Comparison of ENCODE assay signal across 17 cellular contexts in the genomic region with DNA sequence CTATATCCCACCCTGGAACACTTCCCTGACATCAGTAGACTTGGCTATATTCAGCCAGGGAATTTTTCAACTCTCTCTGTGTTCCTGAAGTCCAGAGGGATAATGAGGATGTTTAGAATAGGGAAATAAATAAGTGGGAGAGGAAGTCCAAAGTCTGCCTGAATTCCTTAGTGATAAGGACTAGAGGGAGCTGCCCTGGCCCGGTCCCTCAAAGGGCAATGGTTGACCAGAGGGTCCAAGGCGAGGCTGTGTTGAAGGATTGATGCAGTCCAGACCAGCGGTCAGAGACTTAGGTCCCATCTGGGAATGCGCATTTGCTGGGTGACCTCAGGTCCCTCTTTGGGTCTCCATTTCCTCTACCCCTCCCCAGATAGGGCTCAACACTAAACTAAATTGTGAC.
"Had no signal": no experiment of that assay in that cellular context is flagged by ENCODE, and none has a peak within 500 bp of the region (broad histone marks: within the 10 kb centered on the region; RNA-seq: fewer than 3 reads in every experiment).

No MANE protein-coding gene starts in this region.

- H3K36me3 ChIP-seq: ascending aorta, cardiac muscle cell, gastroesophageal sphincter, neural progenitor cell, pancreas, tibial nerve had no signal

- H3K9me3 ChIP-seq: ascending aorta, gastroesophageal sphincter, pancreas, tibial nerve had no signal

- H3K27ac Mint-ChIP-seq: activated CD8-positive, alpha-beta memory T cell treated with anti-CD3 and anti-CD28 coated beads, Interleukin-2, amount 10 ng/mL, durations not matched to agents 7 days and 5 days; activated naive CD8-positive, alpha-beta T cell treated with anti-CD3 and anti-CD28 coated beads, Interleukin-2, amount 50 U/mL, for 24 hours; activated T-cell treated with anti-CD3 and anti-CD28 coated beads, Interleukin-2, amount 50 U/mL, for 24 hours; effector memory CD8-positive, alpha-beta T cell; neural progenitor cell had no signal

- ATAC-seq: activated CD8-positive, alpha-beta memory T cell treated with anti-CD3 and anti-CD28 coated beads, Interleukin-2, amount 10 ng/mL, durations not matched to agents 7 days and 5 days; activated naive CD8-positive, alpha-beta T cell treated with anti-CD3 and anti-CD28 coated beads, Interleukin-2, amount 50 U/mL, for 24 hours; effector memory CD8-positive, alpha-beta T cell; gastroesophageal sphincter; pancreas had no signal

- H3K27me3 ChIP-seq: ascending aorta, cardiac muscle cell, neural progenitor cell, pancreas, tibial nerve had no signal

- H3K27me3 Mint-ChIP-seq: activated naive CD8-positive, alpha-beta T cell treated with anti-CD3 and anti-CD28 coated beads, Interleukin-2, amount 50 U/mL, for 24 hours; activated T-cell treated with anti-CD3 and anti-CD28 coated beads, Interleukin-2, amount 50 U/mL, for 24 hours had no signal

- H3K36me3 Mint-ChIP-seq: activated CD8-positive, alpha-beta memory T cell treated with anti-CD3 and anti-CD28 coated beads, Interleukin-2, amount 10 ng/mL, durations not matched to agents 7 days and 5 days; neural progenitor cell had no signal

- H3K9me3 Mint-ChIP-seq: activated naive CD8-positive, alpha-beta T cell treated with anti-CD3 and anti-CD28 coated beads, Interleukin-2, amount 50 U/mL, for 24 hours; activated T-cell treated with anti-CD3 and anti-CD28 coated beads, Interleukin-2, amount 50 U/mL, for 24 hours; effector memory CD8-positive, alpha-beta T cell; neural progenitor cell had no signal

- H3K4me1 ChIP-seq: gastroesophageal sphincter, neural progenitor cell, pancreas had no signal

- H3K4me3 Mint-ChIP-seq: activated CD8-positive, alpha-beta memory T cell treated with anti-CD3 and anti-CD28 coated beads, Interleukin-2, amount 10 ng/mL, durations not matched to agents 7 days and 5 days; activated naive CD8-positive, alpha-beta T cell treated with anti-CD3 and anti-CD28 coated beads, Interleukin-2, amount 50 U/mL, for 24 hours; activated T-cell treated with anti-CD3 and anti-CD28 coated beads, Interleukin-2, amount 50 U/mL, for 24 hours; effector memory CD8-positive, alpha-beta T cell; neural progenitor cell had no signal

- H3K27ac ChIP-seq: ascending aorta, cardiac muscle cell, epithelial cell of prostate, gastroesophageal sphincter, neural progenitor cell, pancreas had no signal

- H3K4me3 ChIP-seq: ascending aorta, cardiac muscle cell, gastroesophageal sphincter, neural progenitor cell, pancreas, skin epidermis, tibial nerve had no signal

- H3K4me1 Mint-ChIP-seq: neural progenitor cell had no signal

- DNase-seq: activated CD4-positive, alpha-beta T cell treated with anti-CD3 and anti-CD28 coated beads, Interleukin-2, amount 50 U/mL, for 48 hours; activated CD4-positive, CD25-positive, alpha-beta regulatory T cell treated with anti-CD3 and anti-CD28 coated beads, Interleukin-2, amount 50 U/mL, for 72 hours; activated CD8-positive, alpha-beta memory T cell treated with anti-CD3 and anti-CD28 coated beads, Interleukin-2, amount 10 ng/mL, durations not matched to agents 7 days and 5 days; activated gamma-delta T cell; activated naive CD8-positive, alpha-beta T cell treated with anti-CD3 and anti-CD28 coated beads, Interleukin-2, amount 50 U/mL, for 24 hours; activated T-cell treated with anti-CD3 and anti-CD28 coated beads, Interleukin-2, amount 50 U/mL, for 24 hours; cortex of kidney; effector memory CD8-positive, alpha-beta T cell; mesendoderm; pancreas had no signal
